19 cellular contexts compared by ENCODE assay signal in the genomic region with DNA sequence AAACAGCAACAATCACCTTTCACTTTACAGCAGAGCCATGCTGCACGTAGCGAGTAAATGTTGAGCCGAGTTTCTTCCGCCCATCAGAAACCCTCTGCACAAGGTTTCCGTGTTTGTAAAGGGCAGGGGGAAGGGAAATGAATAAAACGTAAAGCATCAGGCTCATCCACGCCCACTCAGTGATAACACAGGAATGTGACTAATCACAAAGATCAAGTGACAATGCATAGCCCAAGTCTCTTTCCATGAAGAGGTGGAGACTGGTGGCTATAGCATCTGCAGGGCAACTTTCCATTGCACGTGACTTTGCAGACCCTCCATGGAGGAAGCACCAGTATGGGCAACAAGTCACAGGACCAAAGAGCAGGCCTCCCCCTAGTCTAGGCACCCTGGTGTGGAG. TPM values are rescaled to one million over a fixed set of nuclear protein-coding genes. Genes with fewer than 3 reads are reported as not detected.
DNase-seq lines count a peak whose midpoint lies in the region; ATAC-seq and TF ChIP-seq lines count a peak whose summit lies in the region.
"Had no signal": no experiment of that assay in that cellular context is flagged by ENCODE, and none has a peak within 500 bp of the region (broad histone marks: within the 10 kb centered on the region; RNA-seq: fewer than 3 reads in every experiment).

No MANE protein-coding gene starts in this region.

- H3K27me3 Mint-ChIP-seq in activated naive CD8-positive, alpha-beta T cell treated with anti-CD3 and anti-CD28 coated beads, Interleukin-2, amount 50 U/mL, for 24 hours = no peaks in the 10 kb centered on the region
- H3K27me3 Mint-ChIP-seq in activated naive CD8-positive, alpha-beta T cell treated with anti-CD3 and anti-CD28 coated beads for 36 hours = no peaks in the 10 kb centered on the region
- H3K27me3 Mint-ChIP-seq: IgD-negative memory B cell had no signal

- H4K8ac ChIP-seq in IMR-90 (ENCODE audit: low read depth in 2 of 2, low read length in 2 of 2) = no peak overlapping the region

- no peak overlapping the region for H4K91ac ChIP-seq in IMR-90 (ENCODE audit: insufficient read depth, low read depth, low read length)

- H3K27me3 ChIP-seq in IMR-90 (ENCODE audit: control insufficient read depth, insufficient read depth, low read length) = no peaks in the 10 kb centered on the region
- H3K27me3 ChIP-seq: colonic mucosa had no signal

- no peak overlapping the region for H2AFZ ChIP-seq in IMR-90 (replicated peaks; ENCODE audit: low read length, poor library complexity)

- H3K9me1 ChIP-seq in IMR-90 (ENCODE audit: insufficient read depth, low read length) = peaks cover 12% of the 10 kb centered on the region

- H3K18ac ChIP-seq in IMR-90 (ENCODE audit: low read depth, low read length) = no peak overlapping the region

- H4K20me1 ChIP-seq in IMR-90 (ENCODE audit: insufficient read depth, low read length) = peaks cover 19% of the 10 kb centered on the region

- no peak overlapping the region for H2BK15ac ChIP-seq in IMR-90 (ENCODE audit: low read depth, low read length)

- peaks cover 7% of the 10 kb centered on the region for H3K4me1 ChIP-seq in IMR-90 (ENCODE audit: control insufficient read depth, insufficient read depth, low read length)
- H3K4me1 ChIP-seq: colonic mucosa had no signal

- no peak for TF ChIP-seq RAD21 in IMR-90 (IDR thresholded peaks at IDR 0.05; ENCODE audit: low read length)

- peaks cover 21% of the 10 kb centered on the region for H3K36me3 ChIP-seq in IMR-90 (ENCODE audit: control insufficient read depth, insufficient read depth, low read length)
- H3K36me3 ChIP-seq: colonic mucosa had no signal

- no peak overlapping the region for H3K27ac Mint-ChIP-seq in activated naive CD8-positive, alpha-beta T cell treated with anti-CD3 and anti-CD28 coated beads, Interleukin-2, amount 50 U/mL, for 24 hours
- H3K27ac Mint-ChIP-seq in activated naive CD8-positive, alpha-beta T cell treated with anti-CD3 and anti-CD28 coated beads for 36 hours = no peak overlapping the region
- H3K27ac Mint-ChIP-seq: IgD-negative memory B cell had no signal

- DNase-seq in activated naive CD8-positive, alpha-beta T cell treated with anti-CD3 and anti-CD28 coated beads, Interleukin-2, amount 50 U/mL, for 24 hours = no peak
- DNase-seq in activated naive CD8-positive, alpha-beta T cell treated with anti-CD3 and anti-CD28 coated beads for 36 hours = no peak
- DNase-seq in IMR-90 = peak; percentile 48
- DNase-seq in dermis blood vessel endothelial cell = peak; percentile 69
- DNase-seq in stimulated activated CD4-positive, alpha-beta T cell treated with anti-CD3 and anti-CD28 coated beads, TNF-alpha, amount 100 ng/mL, for 48 hours (ENCODE audit: low read depth in 3 of 3) = peak in 2 of 3 donors; percentile 13 to 14
- DNase-seq in GM10248 (ENCODE audit: extremely low spot score) = no peak
- DNase-seq in NCI-H510A (lab: John Stamatoyannopoulos, UW) = no peak
- DNase-seq: activated gamma-delta T cell treated with Interleukin-2 at 50 U/mL for 16 hours; colonic mucosa; EL; foreskin fibroblast; H7; hypothalamus; kidney; NCI-H1694; NK-92 treated with Interleukin-12 subunit alpha and Interleukin-12 subunit beta, amount 100 ng/mL, for 24 hours had no signal

- peaks cover 15% of the 10 kb centered on the region for H3K4me1 Mint-ChIP-seq in activated naive CD8-positive, alpha-beta T cell treated with anti-CD3 and anti-CD28 coated beads, Interleukin-2, amount 50 U/mL, for 24 hours
- H3K4me1 Mint-ChIP-seq in activated naive CD8-positive, alpha-beta T cell treated with anti-CD3 and anti-CD28 coated beads for 36 hours = peaks cover 4% of the 10 kb centered on the region

- no peak overlapping the region for H2BK20ac ChIP-seq in IMR-90 (ENCODE audit: low read depth, low read length)

- no peak overlapping the region for H3K27ac ChIP-seq in IMR-90 (ENCODE audit: insufficient read depth, low read length)
- H3K27ac ChIP-seq: colonic mucosa had no signal

- peaks cover 18 to 46% of the 10 kb centered on the region in 2 experiments for H3K79me1 ChIP-seq in IMR-90 (ENCODE audit: low read depth in 1 of 2, low read length in 2 of 2)

- no peak overlapping the region for H3K4me2 ChIP-seq in IMR-90 (ENCODE audit: low read depth, low read length)

- no peak for TF ChIP-seq POLR2A in IMR-90 (IDR thresholded peaks at IDR 0.05; ENCODE audit: low read depth, low read length)

- H2AK9ac ChIP-seq in IMR-90 (replicated peaks; ENCODE audit: low read depth, low read length, poor library complexity) = no peak overlapping the region

- in situ Hi-C loops in IMR-90 (cut with MboI; ENCODE audit: low sequenced_read_pairs) = no loop called here

- no CpG with 5 or more reads among the region's 8 CpGs for WGBS in IMR-90 (ENCODE audit: extremely low coverage in 2 of 2, insufficient read length in 1 of 2), 2 experiments

- H3K23ac ChIP-seq in IMR-90 (ENCODE audit: low read depth, low read length) = peak overlapping the region; percentile 1; the same call in 1 of the 2 replicates

- H3K9me3 Mint-ChIP-seq in activated naive CD8-positive, alpha-beta T cell treated with anti-CD3 and anti-CD28 coated beads, Interleukin-2, amount 50 U/mL, for 24 hours = peaks cover 1% of the 10 kb centered on the region
- peaks cover 2% of the 10 kb centered on the region for H3K9me3 Mint-ChIP-seq in activated naive CD8-positive, alpha-beta T cell treated with anti-CD3 and anti-CD28 coated beads for 36 hours
- H3K9me3 Mint-ChIP-seq: IgD-negative memory B cell had no signal

- intact Hi-C loops in IMR-90 (cut with micrococcal nuclease) = no loop called here

- peak overlapping the region; percentile 38; the same call in 1 of the 2 replicates for H2AK5ac ChIP-seq in IMR-90 (ENCODE audit: low read depth, low read length)

- peak; percentile 83 for ATAC-seq in activated naive CD8-positive, alpha-beta T cell treated with anti-CD3 and anti-CD28 coated beads, Interleukin-2, amount 50 U/mL, for 24 hours
- ATAC-seq in IMR-90 (ENCODE audit: low read depth) (peak; percentile 69), HG03469 (IDR thresholded peaks at IDR 0.05; ENCODE audit: unreplicated experiment) (no peak)

- TF ChIP-seq CTCF in IMR-90 (conservative IDR thresholded peaks at IDR 0.05; ENCODE audit: low read depth, low read length) (no peak), GM10248 (IDR thresholded peaks at IDR 0.05; ENCODE audit: control extremely low read depth, extremely low read depth, low read depth, missing control alignments) (no peak)

- no peak overlapping the region for H3K4me3 ChIP-seq in IMR-90 (ENCODE audit: insufficient read depth, low read depth, low read length)
- H3K4me3 ChIP-seq: colonic mucosa had no signal

- H2BK120ac ChIP-seq in IMR-90 (ENCODE audit: low read depth, low read length) = no peak overlapping the region

- no peaks in the 10 kb centered on the region for H3K9me3 ChIP-seq in IMR-90 (ENCODE audit: control insufficient read depth, insufficient read depth, low read length)
- H3K9me3 ChIP-seq: colonic mucosa had no signal

- CTCF ChIA-PET in IMR-90 (lab: Yijun Ruan, JAX) = no interaction called here
- CTCF ChIA-PET in GM10248 (lab: Yijun Ruan, JAX) = interaction anchor here (1.2 kb wide), 1 partner anchor 13 kb away, joined by 5 read pairs; no protein-coding TSS in a partner anchor

- H3K56ac ChIP-seq in IMR-90 (ENCODE audit: extremely low read depth, insufficient read depth, low read length) = no peak overlapping the region

- POLR2A ChIA-PET in IMR-90 (lab: Charles Lee; ENCODE audit: unreplicated experiment) = no interaction called here
- POLR2A ChIA-PET in GM10248 (lab: Yijun Ruan, JAX) = no interaction called here

- no peak overlapping the region for H2BK5ac ChIP-seq in IMR-90 (ENCODE audit: low read depth, low read length, poor library complexity, severe bottlenecking)

- H3K4ac ChIP-seq in IMR-90 (ENCODE audit: low read depth, low read length) = no peak overlapping the region

- no peak overlapping the region for H3K9ac ChIP-seq in IMR-90 (ENCODE audit: low read depth, low read length)

- H3K4me3 Mint-ChIP-seq in activated naive CD8-positive, alpha-beta T cell treated with anti-CD3 and anti-CD28 coated beads, Interleukin-2, amount 50 U/mL, for 24 hours = no peak overlapping the region
- no peak overlapping the region for H3K4me3 Mint-ChIP-seq in activated naive CD8-positive, alpha-beta T cell treated with anti-CD3 and anti-CD28 coated beads for 36 hours
- H3K4me3 Mint-ChIP-seq: IgD-negative memory B cell, neural crest cell had no signal

- H3K36me3 Mint-ChIP-seq in activated naive CD8-positive, alpha-beta T cell treated with anti-CD3 and anti-CD28 coated beads, Interleukin-2, amount 50 U/mL, for 24 hours (ENCODE audit: low read depth) = peaks cover 21% of the 10 kb centered on the region
- H3K36me3 Mint-ChIP-seq in activated naive CD8-positive, alpha-beta T cell treated with anti-CD3 and anti-CD28 coated beads for 36 hours = peaks cover 12% of the 10 kb centered on the region

- H3K14ac ChIP-seq in IMR-90 (replicated peaks; ENCODE audit: low read depth, low read length) = peak overlapping the region; percentile 54; the same call in 1 of the 2 replicates

- dilution Hi-C loops in IMR-90 (cut with HindIII; ENCODE audit: low sequenced_read_pairs, unreplicated experiment) = no loop called here

- BruUV-seq in IMR-90 (replicated peaks; lab: Mats Ljungman, UMichigan) = no TSS peak

- H4K5ac ChIP-seq in IMR-90 (ENCODE audit: low read depth, low read length) = no peak overlapping the region

TF ChIP-seq in IMR-90, 13 proteins besides CTCF, POLR2A, EP300 and RAD21 (continues in another document):
- TF ChIP-seq MXI1 (IDR thresholded peaks at IDR 0.05; ENCODE audit: borderline replicate concordance, low read depth, low read length) (no peak), ELK1 (IDR thresholded peaks at IDR 0.05; ENCODE audit: borderline replicate concordance, low read depth, low read length) (no peak), RCOR1 (IDR thresholded peaks at IDR 0.05; ENCODE audit: insufficient replicate concordance, low read length) (no peak), CHD1 (IDR thresholded peaks at IDR 0.05; ENCODE audit: low read depth, low read length) (no peak), BHLHE40 (IDR thresholded peaks at IDR 0.05; ENCODE audit: low read depth, low read length) (peak; percentile 53; the same call in 1 of the 2 replicates)

RNA-seq across cellular contexts. Expression of gene CAMSAP1, which starts 56.6 kb away (rescaled TPM):
- total RNA-seq in activated naive CD8-positive, alpha-beta T cell treated with anti-CD3 and anti-CD28 coated beads for 36 hours = 10 to 100 TPM; 19.9 to 21.8 TPM
- total RNA-seq in IMR-90 (2012; rRNA removed) = 19.5 and 21.1 TPM in 2 replicates
- 8.2 and 8.6 TPM in 2 replicates for polyA plus RNA-seq in IMR-90 (2012; rRNA removed)
- polyA plus RNA-seq in IMR-90 (2012; cell fraction: cytosol; rRNA removed) = 5.5 and 9.6 TPM in 2 replicates
- polyA plus RNA-seq in IMR-90 (2012; cell fraction: nucleus; rRNA removed; ENCODE audit: low replicate concordance) = 8.9 and 9.8 TPM in 2 replicates
- total RNA-seq in dermis blood vessel endothelial cell = 17.5 and 20.1 TPM in 2 replicates

Comparison
In these comparisons a context has a peak if more than half of its experiments do, and no peak if none do; other contexts are left out.
1. DNase-seq: peak in IMR-90 (single experiment), dermis blood vessel endothelial cell (single experiment) and stimulated activated CD4-positive, alpha-beta T cell treated with anti-CD3 and anti-CD28 coated beads, TNF-alpha, amount 100 ng/mL, for 48 hours (2 of 3); none in activated naive CD8-positive, alpha-beta T cell treated with anti-CD3 and anti-CD28 coated beads, Interleukin-2, amount 50 U/mL, for 24 hours (single experiment), activated naive CD8-positive, alpha-beta T cell treated with anti-CD3 and anti-CD28 coated beads for 36 hours (single experiment), GM10248 (single experiment) and NCI-H510A (single experiment).